ENCODE assay signal across 18 cellular contexts in genomic region chrX:1551959-1552546, GRCh38. TPM values are rescaled to one million over a fixed set of nuclear protein-coding genes. Genes with fewer than 3 reads are reported as not detected.
DNase-seq lines count a peak whose midpoint lies in the region; ATAC-seq and TF ChIP-seq lines count a peak whose summit lies in the region.
"Had no signal": no experiment of that assay in that cellular context is flagged by ENCODE, and none has a peak within 500 bp of the region (broad histone marks: within the 10 kb centered on the region; RNA-seq: fewer than 3 reads in every experiment).

No MANE protein-coding gene starts in this region.

- peak overlapping the region; percentile 70 for H3K27ac Mint-ChIP-seq in stimulated activated naive CD8-positive, alpha-beta T cell treated with anti-CD3 and anti-CD28 coated beads, Interleukin-15, Interleukin-2, amounts not matched to agents 100 ng/mL and 50 ng/mL, for 24 hours
- H3K27ac Mint-ChIP-seq in stimulated activated naive CD8-positive, alpha-beta T cell treated with anti-CD3 and anti-CD28 coated beads, Interleukin-15, amount 100 ng/mL, for 72 hours = peak overlapping the region in 1 of 2 donors; percentile 83
- H3K27ac Mint-ChIP-seq in activated B cell treated with CpG ODN at 0.5 μM for 24 hours (peak overlapping the region; percentile 93), immature natural killer cell (peak overlapping the region in 5 of 6 donors; percentile 57 to 85 (median 69))
- H3K27ac Mint-ChIP-seq: endodermal cell, GM23338 had no signal

- peaks cover 52% of the 10 kb centered on the region for H3K4me1 Mint-ChIP-seq in stimulated activated naive CD8-positive, alpha-beta T cell treated with anti-CD3 and anti-CD28 coated beads, Interleukin-15, Interleukin-2, amounts not matched to agents 100 ng/mL and 50 ng/mL, for 24 hours (ENCODE audit: low read depth)
- H3K4me1 Mint-ChIP-seq in stimulated activated naive CD8-positive, alpha-beta T cell treated with anti-CD3 and anti-CD28 coated beads, Interleukin-15, amount 100 ng/mL, for 72 hours = peaks cover 59% of the 10 kb centered on the region
- H3K4me1 Mint-ChIP-seq in activated B cell treated with CpG ODN at 0.5 μM for 24 hours (peaks cover 67% of the 10 kb centered on the region), immature natural killer cell (peaks cover 40% of the 10 kb centered on the region in 2 donors)
- H3K4me1 Mint-ChIP-seq: endodermal cell, GM23338 had no signal

- H3K9me3 Mint-ChIP-seq in stimulated activated naive CD8-positive, alpha-beta T cell treated with anti-CD3 and anti-CD28 coated beads, Interleukin-15, Interleukin-2, amounts not matched to agents 100 ng/mL and 50 ng/mL, for 24 hours = peaks cover 16% of the 10 kb centered on the region
- H3K9me3 Mint-ChIP-seq in stimulated activated naive CD8-positive, alpha-beta T cell treated with anti-CD3 and anti-CD28 coated beads, Interleukin-15, amount 100 ng/mL, for 72 hours = peaks cover 17 to 34% of the 10 kb centered on the region in 2 donors
- H3K9me3 Mint-ChIP-seq in activated B cell treated with CpG ODN at 0.5 μM for 24 hours (peaks cover 10% of the 10 kb centered on the region), immature natural killer cell (peaks cover 0 to 2% (median 0%) of the 10 kb centered on the region in 6 donors)

- CTCF ChIA-PET in activated B cell treated with CpG ODN at 0.5 μM for 24 hours (lab: Charles Lee) = no interaction called here

- intact Hi-C loops in activated B cell treated with CpG ODN at 0.5 μM for 24 hours (cut with micrococcal nuclease) = no loop called here

- no peak for TF ChIP-seq CTCF in activated B cell treated with CpG ODN at 0.5 μM for 24 hours (IDR thresholded peaks at IDR 0.05)

- no peak overlapping the region for H3K4me3 Mint-ChIP-seq in stimulated activated naive CD8-positive, alpha-beta T cell treated with anti-CD3 and anti-CD28 coated beads, Interleukin-15, Interleukin-2, amounts not matched to agents 100 ng/mL and 50 ng/mL, for 24 hours
- no peak overlapping the region for H3K4me3 Mint-ChIP-seq in stimulated activated naive CD8-positive, alpha-beta T cell treated with anti-CD3 and anti-CD28 coated beads, Interleukin-15, amount 100 ng/mL, for 72 hours
- H3K4me3 Mint-ChIP-seq in activated B cell treated with CpG ODN at 0.5 μM for 24 hours (peak overlapping the region; percentile 32), immature natural killer cell (peak overlapping the region in 1 of 5 donors; percentile 12)
- H3K4me3 Mint-ChIP-seq: endodermal cell, GM23338 had no signal

- POLR2A ChIA-PET in activated B cell treated with CpG ODN at 0.5 μM for 24 hours (lab: Charles Lee) = no interaction called here

- no peak for ATAC-seq in stimulated activated naive CD8-positive, alpha-beta T cell treated with anti-CD3 and anti-CD28 coated beads, Interleukin-15, amount 100 ng/mL, for 72 hours
- ATAC-seq in activated B cell treated with CpG ODN at 0.5 μM for 24 hours (ENCODE audit: low read depth) (no peak), GM21390 (IDR thresholded peaks at IDR 0.05; ENCODE audit: unreplicated experiment) (no peak)
- ATAC-seq: GM23338, left colon had no signal

- no peaks in the 10 kb centered on the region for H3K27me3 Mint-ChIP-seq in stimulated activated naive CD8-positive, alpha-beta T cell treated with anti-CD3 and anti-CD28 coated beads, Interleukin-15, Interleukin-2, amounts not matched to agents 100 ng/mL and 50 ng/mL, for 24 hours
- no peaks in the 10 kb centered on the region for H3K27me3 Mint-ChIP-seq in stimulated activated naive CD8-positive, alpha-beta T cell treated with anti-CD3 and anti-CD28 coated beads, Interleukin-15, amount 100 ng/mL, for 72 hours
- H3K27me3 Mint-ChIP-seq in activated B cell treated with CpG ODN at 0.5 μM for 24 hours = no peaks in the 10 kb centered on the region
- peaks cover 1 to 2% (median 2%) of the 10 kb centered on the region in 3 donors for H3K27me3 Mint-ChIP-seq in immature natural killer cell (ENCODE audit: low read depth in 3 of 3)

- no peak for DNase-seq in stimulated activated naive CD8-positive, alpha-beta T cell treated with anti-CD3 and anti-CD28 coated beads, Interleukin-15, amount 100 ng/mL, for 72 hours
- DNase-seq in activated B cell treated with CpG ODN at 0.5 μM for 24 hours (no peak), immature natural killer cell (no peak), NCI-H774 (lab: John Stamatoyannopoulos, UW) (no peak), D341Med (ENCODE audit: low spot score) (no peak)
- DNase-seq: brain microvascular endothelial cell, DMS53, endodermal cell, esophagus squamous epithelium, left colon, mesenchymal stem cell, NCI-H1092 treated with DMSO at 0.1 percent for 48 hours, NCI-H2029, NCI-H82 had no signal

- H3K36me3 Mint-ChIP-seq in stimulated activated naive CD8-positive, alpha-beta T cell treated with anti-CD3 and anti-CD28 coated beads, Interleukin-15, Interleukin-2, amounts not matched to agents 100 ng/mL and 50 ng/mL, for 24 hours (ENCODE audit: low read depth) = no peaks in the 10 kb centered on the region
- H3K36me3 Mint-ChIP-seq in activated B cell treated with CpG ODN at 0.5 μM for 24 hours (ENCODE audit: low read depth) = peaks cover 5% of the 10 kb centered on the region
- no peaks in the 10 kb centered on the region for H3K36me3 Mint-ChIP-seq in immature natural killer cell

RNA-seq across cellular contexts. Expression of gene P2RY8, which starts 15.1 kb away (rescaled TPM):
- total RNA-seq in activated B cell treated with CpG ODN at 0.5 μM for 24 hours = 315 and 332 TPM in 2 replicates
- polyA plus RNA-seq in immature natural killer cell = 100 to 1,000 TPM in 2 of 3 donors, 10 to 100 TPM in 1; 96.8 to 232 (median 119) TPM
- total RNA-seq: endodermal cell, GM23338, osteocyte had no signal

RNA-seq across cellular contexts. Expression of gene AKAP17A, which starts 39.4 kb away (rescaled TPM):
- 75.7 and 84.7 TPM in 2 replicates for total RNA-seq in activated B cell treated with CpG ODN at 0.5 μM for 24 hours
- 10 to 100 TPM; 13.3 to 50.1 (median 15.4) TPM for polyA plus RNA-seq in immature natural killer cell
